ENCODE assay signal across 8 cellular contexts in genomic region chr16:25734473-25735100, GRCh38. TPM values are rescaled to one million over a fixed set of nuclear protein-coding genes. Genes with fewer than 3 reads are reported as not detected.
"Had no signal": no experiment of that assay in that cellular context is flagged by ENCODE, and none has a peak within 500 bp of the region (broad histone marks: within the 10 kb centered on the region; RNA-seq: fewer than 3 reads in every experiment).

No MANE protein-coding gene starts in this region.

- H3K36me3 ChIP-seq: HAP-1 had no signal

- H3K4me3 ChIP-seq: GM23248, HAP-1 had no signal

- H2AFZ ChIP-seq: GM23248 had no signal

- H3K9me3 ChIP-seq: HAP-1 had no signal

- H3K27ac ChIP-seq: GM23248, HL-60 had no signal

- DNase-seq: GM23248, GOT3, H7, HFFc6 had no signal

- H3K9ac ChIP-seq: GM23248 had no signal

RNA-seq across cellular contexts. Expression of gene HS3ST4, which starts 42.8 kb away (rescaled TPM):
- polyA plus RNA-seq: GM23248, HepG2, IgD-negative memory B cell had no signal
